Comparison of ENCODE assay signal across 15 cellular contexts in the genomic region with DNA sequence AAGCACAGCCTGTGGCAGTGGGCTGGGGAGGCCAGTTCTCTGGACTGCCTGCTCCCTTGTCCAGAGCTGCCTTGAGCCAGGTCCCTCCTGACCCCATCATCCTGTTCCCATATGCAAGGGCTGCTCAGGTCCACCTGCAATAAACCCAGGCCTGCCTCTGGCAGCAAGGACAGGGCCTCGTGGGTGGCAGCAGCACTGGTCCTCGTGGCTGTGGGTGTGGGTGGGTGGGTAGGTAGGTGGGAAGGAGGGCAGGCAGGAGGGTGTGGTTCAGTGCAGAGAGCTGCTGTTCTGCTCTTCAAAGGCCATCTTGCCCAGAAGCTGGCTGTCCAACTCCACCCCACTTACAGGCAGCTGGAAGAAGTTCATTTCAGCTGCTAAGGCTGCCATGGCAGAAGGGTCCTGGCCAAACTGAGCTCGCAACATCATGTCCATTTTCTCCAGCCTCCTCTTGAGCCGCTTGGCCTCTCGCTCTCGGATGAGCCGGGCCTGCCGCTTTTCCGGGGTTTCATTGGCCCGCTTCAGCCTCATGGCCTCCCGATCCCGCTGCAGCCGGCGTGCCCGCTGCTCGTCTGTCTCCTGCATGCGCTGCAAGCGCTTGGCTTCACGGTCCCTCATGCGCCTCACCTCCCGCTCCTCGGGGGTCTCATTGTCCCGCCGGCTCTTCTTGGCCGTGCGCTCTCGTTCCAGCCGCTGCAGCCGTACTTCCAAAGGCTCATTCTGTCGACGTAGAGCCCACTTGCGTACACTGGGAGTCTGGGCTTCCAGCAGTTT. TPM values are rescaled to one million over a fixed set of nuclear protein-coding genes. Genes with fewer than 3 reads are reported as not detected.
DNase-seq lines count a peak whose midpoint lies in the region; ATAC-seq, FAIRE-seq and TF ChIP-seq lines count a peak whose summit lies in the region.
"Had no signal": no experiment of that assay in that cellular context is flagged by ENCODE, and none has a peak within 500 bp of the region (broad histone marks: within the 10 kb centered on the region; RNA-seq: fewer than 3 reads in every experiment).

No MANE protein-coding gene starts in this region.

- peak in 1 of 8 donors; percentile 18 for ATAC-seq in heart right ventricle
- no peak for ATAC-seq in WTC11
- no peak for ATAC-seq in PC-3

- TF ChIP-seq CTCF in heart right ventricle (IDR thresholded peaks at IDR 0.05) (no peak), right atrium auricular region (IDR thresholded peaks at IDR 0.05) (no peak), WTC11 (IDR thresholded peaks at IDR 0.05) (no peak), kidney (IDR thresholded peaks at IDR 0.05; ENCODE audit: borderline replicate concordance, extremely low read depth, insufficient read depth) (no peak), spleen (IDR thresholded peaks at IDR 0.05 in 8 of 11, conservative IDR thresholded peaks at IDR 0.05 in 3 of 11) (no peak), PC-3 (conservative IDR thresholded peaks at IDR 0.05; ENCODE audit: low read depth, low read length) (no peak)

- H3K4me3 ChIP-seq in heart right ventricle, result no peak overlapping the region
- H3K4me3 ChIP-seq in right atrium auricular region, result no peak overlapping the region
- no peak overlapping the region for H3K4me3 ChIP-seq in kidney (ENCODE audit: low read length in 2 of 2)
- H3K4me3 ChIP-seq in spleen, result no peak overlapping the region
- H3K4me3 ChIP-seq in PC-3 (ENCODE audit: low read length), result no peak overlapping the region

- H3K9ac ChIP-seq in kidney (ENCODE audit: low read length in 2 of 2), result no peak overlapping the region
- H3K9ac ChIP-seq in PC-3 (ENCODE audit: low read length), result no peak overlapping the region

- no peaks in the 10 kb centered on the region for H3K9me2 ChIP-seq in PC-3 (replicated peaks; ENCODE audit: low read length)

- no peaks in the 10 kb centered on the region for H3F3A ChIP-seq in PC-3 (ENCODE audit: low read length, unreplicated experiment)

- H2AFZ ChIP-seq in PC-3 (ENCODE audit: low read length), result no peak overlapping the region

- no peaks in the 10 kb centered on the region for H3K79me2 ChIP-seq in PC-3 (ENCODE audit: low read length)

- no peaks in the 10 kb centered on the region for H3K4me1 Mint-ChIP-seq in WTC11

- TF ChIP-seq POLR2A in spleen (IDR thresholded peaks at IDR 0.05), result no peak

- H3K27me3 ChIP-seq in heart right ventricle (no peaks in the 10 kb centered on the region), right atrium auricular region (no peaks in the 10 kb centered on the region), spleen (replicated peaks in 1 of 7) (no peaks in the 10 kb centered on the region), PC-3 (ENCODE audit: low read length) (no peaks in the 10 kb centered on the region)

- no peak for DNase-seq in heart right ventricle
- no peak for DNase-seq in right atrium auricular region (ENCODE audit: low spot score)
- no peak for DNase-seq in WTC11 (ENCODE audit: low spot score)
- DNase-seq in kidney, result no peak
- DNase-seq in spleen, result peak; percentile 64
- no peak for DNase-seq in PC-3
- DNase-seq in urothelium cell line (ENCODE audit: low spot score), result no peak
- DNase-seq: COR-L47, NCI-H1105, NCI-H1694, NCI-H524 had no signal

- no TSS peak for BruUV-seq in PC-3 (replicated peaks; lab: Mats Ljungman, UMichigan)

- CTCF ChIA-PET in WTC11 (lab: Charles Lee) (no interaction called here), PC-3 (lab: Charles Lee) (no interaction called here)

- H3K4me2 ChIP-seq in PC-3 (ENCODE audit: low read length), result no peak overlapping the region

- H3K36me3 ChIP-seq in heart right ventricle (peaks cover 0 to 96% (median 22%) of the 10 kb centered on the region in 9 donors), right atrium auricular region (peaks cover 38% of the 10 kb centered on the region), kidney (ENCODE audit: control insufficient read depth in 1 of 2, insufficient read depth in 2 of 2, low read length in 2 of 2) (peaks cover 9 to 14% of the 10 kb centered on the region in 2 donors), spleen (peaks cover 0 to 99% (median 55%) of the 10 kb centered on the region in 6 donors), PC-3 (ENCODE audit: low read depth, low read length) (no peaks in the 10 kb centered on the region; the same call in 1 of the 2 replicates)

- POLR2A ChIA-PET in WTC11 (lab: Charles Lee), result no interaction called here
- POLR2A ChIA-PET in PC-3 (lab: Charles Lee; ENCODE audit: unreplicated experiment), result no interaction called here

- H3K9me3 ChIP-seq in heart right ventricle (no peaks in the 10 kb centered on the region), right atrium auricular region (no peaks in the 10 kb centered on the region), kidney (ENCODE audit: control insufficient read depth in 1 of 2, low read length in 2 of 2) (no peaks in the 10 kb centered on the region), spleen (no peaks in the 10 kb centered on the region), PC-3 (ENCODE audit: low read length) (no peaks in the 10 kb centered on the region)

- H3K4me3 Mint-ChIP-seq in WTC11, result no peak overlapping the region
- H3K4me3 Mint-ChIP-seq: IgD-negative memory B cell had no signal

- peak overlapping the region; percentile 74; the same call in 1 of the 2 replicates for H3K27ac Mint-ChIP-seq in WTC11

- H3K27ac ChIP-seq in heart right ventricle (peak overlapping the region in 6 of 10 donors; percentile 47 to 79 (median 76)), right atrium auricular region (peak overlapping the region in 1 of 2 donors; percentile 75), kidney (ENCODE audit: low read depth in 2 of 2, low read length in 2 of 2) (peak overlapping the region; percentile 67 to 73), spleen (peak overlapping the region in 2 of 8 donors; percentile 23 to 40), PC-3 (ENCODE audit: low read length) (no peak overlapping the region)
- H3K27ac ChIP-seq: C4-2B had no signal

- FAIRE-seq in kidney (lab: Jason Lieb, UNC) (no peak), urothelium cell line (lab: Jason Lieb, UNC) (no peak)
- FAIRE-seq: GM19239, H54 had no signal

- no peaks in the 10 kb centered on the region for H3K9me3 Mint-ChIP-seq in WTC11
- H3K9me3 Mint-ChIP-seq: IgD-negative memory B cell had no signal

- WGBS in heart right ventricle, 2 donors, result 96 to 98% methylated on average over 32 of the region's 32 CpGs
- 92 to 94% (median 93%) methylated on average over 31 to 32 of the region's 32 CpGs for WGBS in spleen, 5 donors

- H3K27me3 Mint-ChIP-seq in WTC11 (ENCODE audit: low read depth), result no peaks in the 10 kb centered on the region
- H3K27me3 Mint-ChIP-seq: IgD-negative memory B cell had no signal

- intact Hi-C loops in heart right ventricle (cut with DNase I), result loop anchor here in 1 of 10 donors (10.0 kb wide), 1 partner anchor 1315 kb away; no protein-coding TSS in a partner anchor
- intact Hi-C loops in kidney (cut with DNase I), result no loop called here
- intact Hi-C loops in spleen (cut with DNase I; ENCODE audit: low total_unique reads), result no loop called here
- intact Hi-C loops in PC-3 (cut with micrococcal nuclease), result no loop called here

- H3K36me3 Mint-ChIP-seq in WTC11, result peaks cover 32% of the 10 kb centered on the region

- no peaks in the 10 kb centered on the region for H4K20me1 ChIP-seq in PC-3 (ENCODE audit: low read length)

- H3K4me1 ChIP-seq in heart right ventricle (peaks cover 0 to 48% (median 7%) of the 10 kb centered on the region in 9 donors), right atrium auricular region (peaks cover 0 to 4% of the 10 kb centered on the region in 2 donors), kidney (ENCODE audit: control insufficient read depth in 1 of 2, insufficient read depth in 1 of 2, low read depth in 1 of 2, low read length in 2 of 2) (peaks cover 7 to 22% of the 10 kb centered on the region in 2 donors), spleen (peaks cover 0 to 38% (median 14%) of the 10 kb centered on the region in 6 donors), PC-3 (ENCODE audit: insufficient read depth, low read length) (no peaks in the 10 kb centered on the region)

TF ChIP-seq in WTC11, 78 proteins besides CTCF, POLR2A, EP300 and RAD21 (continues in another document):
- TF ChIP-seq NR2C2 (CRISPR knock-in tag; IDR thresholded peaks at IDR 0.05) (no peak), KAT7 (CRISPR knock-in tag; IDR thresholded peaks at IDR 0.05; ENCODE audit: borderline replicate concordance) (no peak), ELF4 (CRISPR knock-in tag; IDR thresholded peaks at IDR 0.05; ENCODE audit: low read depth) (no peak), GTF2I (CRISPR knock-in tag; conservative IDR thresholded peaks at IDR 0.05) (no peak)

RNA-seq across cellular contexts. Expression of a gene that starts 14.2 kb away (rescaled TPM):
- 10 to 100 TPM; 13.9 to 24.2 (median 19.1) TPM for total RNA-seq in heart right ventricle
- polyA plus RNA-seq in heart right ventricle, result 1 to 10 TPM; 6.0 to 6.7 TPM
- 10 to 100 TPM; 13.6 to 23.7 TPM for total RNA-seq in right atrium auricular region
- total RNA-seq in WTC11 (2021), result 21.5 to 23.2 TPM (median 23.0 TPM) in 3 replicates
- total RNA-seq in kidney, result 37.5 TPM
- 7.4 TPM for polyA plus RNA-seq in kidney (ENCODE audit: insufficient read depth, low read depth, low replicate concordance)
- 10 to 100 TPM; 25.5 to 37.5 (median 31.1) TPM for total RNA-seq in spleen
- polyA plus RNA-seq in spleen, result 1 to 10 TPM; 3.1 to 8.1 (median 3.3) TPM
- 8.5 and 9.2 TPM in 2 replicates for total RNA-seq in PC-3 (2014; rRNA removed)

RNA-seq across cellular contexts. Expression of a gene that starts 24.0 kb away (rescaled TPM):
- total RNA-seq in heart right ventricle (1 to 10 TPM; 2.2 to 7.8 (median 3.5) TPM), right atrium auricular region (1 to 10 TPM; 2.6 to 8.9 TPM), WTC11 (2021) (14.1 to 16.2 TPM (median 15.4 TPM) in 3 replicates), kidney (7.1 TPM), spleen (10 to 100 TPM in 5 of 7 donors, 1 to 10 TPM in 2; 7.9 to 15.9 (median 10.6) TPM), PC-3 (2014; rRNA removed) (4.7 and 5.4 TPM in 2 replicates)
- polyA plus RNA-seq in heart right ventricle (1 to 10 TPM; 3.5 to 3.6 TPM), kidney (ENCODE audit: insufficient read depth, low read depth, low replicate concordance) (10.0 TPM), spleen (10 to 100 TPM in 1 of 3 donors, 1 to 10 TPM in 2; 8.7 to 13.7 (median 9.6) TPM)

RNA-seq across cellular contexts. Expression of a gene that starts 35.4 kb away (rescaled TPM):
- total RNA-seq in heart right ventricle (100 to 1,000 TPM in 7 of 10 donors, 10 to 100 TPM in 3; 89.1 to 140 (median 108) TPM), right atrium auricular region (100 to 1,000 TPM; 140 to 150 TPM), WTC11 (2021) (255 to 272 TPM (median 268 TPM) in 3 replicates), kidney (220 TPM), spleen (100 to 1,000 TPM; 208 to 249 (median 232) TPM), PC-3 (2014; rRNA removed) (75.2 and 86.4 TPM in 2 replicates)
- polyA plus RNA-seq in heart right ventricle (10 to 100 TPM; 80.6 to 92.1 TPM), kidney (ENCODE audit: insufficient read depth, low read depth, low replicate concordance) (138 TPM), spleen (100 to 1,000 TPM in 2 of 3 donors, 10 to 100 TPM in 1; 99.0 to 131 (median 127) TPM)

RNA-seq across cellular contexts. Expression of a gene that starts 51.3 kb away (rescaled TPM):
- 10 to 100 TPM; 31.2 to 53.7 (median 36.9) TPM for total RNA-seq in heart right ventricle
- polyA plus RNA-seq in heart right ventricle, result 10 to 100 TPM; 12.4 to 15.5 TPM
- total RNA-seq in right atrium auricular region, result 10 to 100 TPM; 38.6 to 44.6 TPM
- 67.9 to 74.5 TPM (median 72.4 TPM) in 3 replicates for total RNA-seq in WTC11 (2021)
- 111 TPM for total RNA-seq in kidney
- polyA plus RNA-seq in kidney (ENCODE audit: insufficient read depth, low read depth, low replicate concordance), result 28.0 TPM
- 100 to 1,000 TPM in 5 of 7 donors, 10 to 100 TPM in 2; 86.2 to 125 (median 104) TPM for total RNA-seq in spleen
- polyA plus RNA-seq in spleen, result 10 to 100 TPM; 11.2 to 15.8 (median 14.5) TPM
- 51.1 and 51.2 TPM in 2 replicates for total RNA-seq in PC-3 (2014; rRNA removed)
